Comparison of ENCODE assay signal across 9 cellular contexts in genomic region chr21:31850886-31851285, GRCh38. TPM values are rescaled to one million over a fixed set of nuclear protein-coding genes. Genes with fewer than 3 reads are reported as not detected.
"Had no signal": no experiment of that assay in that cellular context is flagged by ENCODE, and none has a peak within 500 bp of the region (broad histone marks: within the 10 kb centered on the region; RNA-seq: fewer than 3 reads in every experiment).

No MANE protein-coding gene starts in this region.

- DNase-seq: GM23248, GOT3, H7, H9, HCEC 1CT, HFFc6 had no signal

- H2AFZ ChIP-seq: GM23248, GM23338 had no signal

- ATAC-seq: GM23338, HCT116 had no signal

- H3K36me3 ChIP-seq: HAP-1 had no signal

- H3K27ac ChIP-seq: GM23248 had no signal

- H3K9me3 ChIP-seq: HAP-1 had no signal

- H3K9ac ChIP-seq: GM23248 had no signal

- H3K4me1 Mint-ChIP-seq: GM23338, H9 had no signal

- H3K4me3 Mint-ChIP-seq: GM23338, H9, HFFc6 had no signal

- H3K4me3 ChIP-seq: GM23248, GM23338, HAP-1 had no signal

- H3K4me2 ChIP-seq: GM23338 had no signal

- H3K4me1 ChIP-seq: HAP-1 had no signal

- H3K27ac Mint-ChIP-seq: GM23338, HFFc6 had no signal

RNA-seq across cellular contexts. Expression of gene HUNK, which starts 21.9 kb away (rescaled TPM):
- total RNA-seq: HFFc6 had no signal
